15 cellular contexts compared by ENCODE assay signal in genomic region chr22:25407226-25407858, GRCh38.
DNase-seq lines count a peak whose midpoint lies in the region; ATAC-seq and TF ChIP-seq lines count a peak whose summit lies in the region.
"Had no signal": no experiment of that assay in that cellular context is flagged by ENCODE, and none has a peak within 500 bp of the region (broad histone marks: within the 10 kb centered on the region; RNA-seq: fewer than 3 reads in every experiment).

No MANE protein-coding gene starts in this region.

- peaks cover 23% of the 10 kb centered on the region for H4K20me1 ChIP-seq in BLaER1

- peaks cover 0 to 2% (median 0%) of the 10 kb centered on the region in 3 donors for H3K36me3 Mint-ChIP-seq in CD8-positive, alpha-beta memory T cell
- no peaks in the 10 kb centered on the region for H3K36me3 Mint-ChIP-seq in activated T-helper 17 cell treated with anti-CD3 and anti-CD28 coated beads, Interleukin-2, amount 50 U/mL, for 72 hours (ENCODE audit: low read depth)
- H3K36me3 Mint-ChIP-seq in natural killer cell (no peaks in the 10 kb centered on the region), Calu3 (ENCODE audit: insufficient read depth, unreplicated experiment) (peaks cover 26% of the 10 kb centered on the region)

- TF ChIP-seq CTCF in natural killer cell (IDR thresholded peaks at IDR 0.05) = no peak
- no peak for TF ChIP-seq CTCF in Calu3 (IDR thresholded peaks at IDR 0.05; ENCODE audit: unreplicated experiment)

- peak overlapping the region in 4 of 8 donors; percentile 45 to 89 (median 59) for H3K27ac Mint-ChIP-seq in CD8-positive, alpha-beta memory T cell
- no peak overlapping the region for H3K27ac Mint-ChIP-seq in activated T-helper 17 cell treated with anti-CD3 and anti-CD28 coated beads, Interleukin-2, amount 50 U/mL, for 72 hours
- H3K27ac Mint-ChIP-seq in natural killer cell (peak overlapping the region in 1 of 2 donors; percentile 63), Calu3 (ENCODE audit: unreplicated experiment) (no peak overlapping the region)

- peaks cover 51% of the 10 kb centered on the region for H3K4me1 ChIP-seq in BLaER1
- H3K4me1 ChIP-seq in CD8-positive, alpha-beta memory T cell (ENCODE audit: insufficient read depth, low read length) = peaks cover 28% of the 10 kb centered on the region

- CTCF ChIA-PET in CD8-positive, alpha-beta memory T cell (lab: Charles Lee) = interaction anchor here (0.7 to 1.6 kb wide), 2 partner anchors 14 to 40 kb away, joined by 3 read pairs; no protein-coding TSS in a partner anchor
- CTCF ChIA-PET in Calu3 (lab: Charles Lee) = interaction anchor here (0.6 kb wide), 1 partner anchor 36 kb away, joined by 3 read pairs; no protein-coding TSS in a partner anchor

- no peaks in the 10 kb centered on the region for H3K27me3 ChIP-seq in BLaER1
- H3K27me3 ChIP-seq in CD8-positive, alpha-beta memory T cell (ENCODE audit: insufficient read depth, low read length, poor library complexity, severe bottlenecking) = no peaks in the 10 kb centered on the region
- H3K27me3 ChIP-seq: gastroesophageal sphincter, ovary had no signal

- H3K27me3 Mint-ChIP-seq in CD8-positive, alpha-beta memory T cell = peaks cover 0 to 1% of the 10 kb centered on the region in 2 donors
- H3K27me3 Mint-ChIP-seq in activated T-helper 17 cell treated with anti-CD3 and anti-CD28 coated beads, Interleukin-2, amount 50 U/mL, for 72 hours = no peaks in the 10 kb centered on the region
- no peaks in the 10 kb centered on the region for H3K27me3 Mint-ChIP-seq in natural killer cell (ENCODE audit: low read depth in 2 of 2)
- H3K27me3 Mint-ChIP-seq in Calu3 (ENCODE audit: unreplicated experiment) = peaks cover 17% of the 10 kb centered on the region

- no TSS peak for BruUV-seq in Calu3 (replicated peaks; lab: Mats Ljungman, UMichigan)

- no peaks in the 10 kb centered on the region for H3K9me3 ChIP-seq in BLaER1
- no peaks in the 10 kb centered on the region for H3K9me3 ChIP-seq in CD8-positive, alpha-beta memory T cell (ENCODE audit: low read length)
- H3K9me3 ChIP-seq: gastroesophageal sphincter, ovary had no signal

- ATAC-seq in activated T-helper 17 cell treated with anti-CD3 and anti-CD28 coated beads, Interleukin-2, amount 50 U/mL, for 72 hours (replicated peaks) = no peak
- ATAC-seq in natural killer cell (no peak), HG03469 (IDR thresholded peaks at IDR 0.05; ENCODE audit: unreplicated experiment) (no peak), HG03097 (IDR thresholded peaks at IDR 0.05; ENCODE audit: low FRiP score, unreplicated experiment) (no peak)
- ATAC-seq: gastroesophageal sphincter had no signal

- no peaks in the 10 kb centered on the region for H3K36me3 ChIP-seq in BLaER1
- H3K36me3 ChIP-seq in CD8-positive, alpha-beta memory T cell (ENCODE audit: insufficient read depth, low read length) = no peaks in the 10 kb centered on the region
- H3K36me3 ChIP-seq: gastroesophageal sphincter, ovary had no signal

- no peak overlapping the region for H3K4me3 ChIP-seq in BLaER1
- no peak overlapping the region for H3K4me3 ChIP-seq in CD8-positive, alpha-beta memory T cell (ENCODE audit: low read length)
- H3K4me3 ChIP-seq: gastroesophageal sphincter, ovary had no signal

- POLR2A ChIA-PET in CD8-positive, alpha-beta memory T cell (lab: Charles Lee) = interaction anchor here (0.6 kb wide), 1 partner anchor 19 kb away, joined by 5 read pairs; no protein-coding TSS in a partner anchor

- no peaks in the 10 kb centered on the region for H3K9me3 Mint-ChIP-seq in CD8-positive, alpha-beta memory T cell
- no peaks in the 10 kb centered on the region for H3K9me3 Mint-ChIP-seq in activated T-helper 17 cell treated with anti-CD3 and anti-CD28 coated beads, Interleukin-2, amount 50 U/mL, for 72 hours
- H3K9me3 Mint-ChIP-seq in natural killer cell (no peaks in the 10 kb centered on the region), Calu3 (ENCODE audit: low read depth, unreplicated experiment) (no peaks in the 10 kb centered on the region)

- H3K4me1 Mint-ChIP-seq in CD8-positive, alpha-beta memory T cell = peaks cover 27 to 35% (median 32%) of the 10 kb centered on the region in 3 donors
- H3K4me1 Mint-ChIP-seq in activated T-helper 17 cell treated with anti-CD3 and anti-CD28 coated beads, Interleukin-2, amount 50 U/mL, for 72 hours = peaks cover 7% of the 10 kb centered on the region
- H3K4me1 Mint-ChIP-seq in natural killer cell (peaks cover 21 to 24% of the 10 kb centered on the region in 2 donors), Calu3 (ENCODE audit: low read depth, unreplicated experiment) (peaks cover 16% of the 10 kb centered on the region)

- no peak overlapping the region for H3K9ac ChIP-seq in BLaER1
- H3K9ac ChIP-seq: KMS-11 had no signal

- intact Hi-C loops in natural killer cell (cut with micrococcal nuclease) = no loop called here
- intact Hi-C loops in Calu3 (cut with micrococcal nuclease; ENCODE audit: unreplicated experiment) = no loop called here

- no peak for DNase-seq in CD8-positive, alpha-beta memory T cell
- no peak for DNase-seq in natural killer cell
- no peak for DNase-seq in Calu3
- DNase-seq: central memory CD4-positive, alpha-beta T cell; mesenchymal stem cell; NCI-H1105; NCI-H2171; ovary; stimulated activated naive CD4-positive, alpha-beta T cell had no signal

- H3K4me2 ChIP-seq in BLaER1 = peak overlapping the region; percentile 24; the same call in 1 of the 2 replicates
- H3K4me2 ChIP-seq: KMS-11 had no signal

- H3K4me3 Mint-ChIP-seq in CD8-positive, alpha-beta memory T cell = peak overlapping the region; percentile 66 to 84 (median 77)
- peak overlapping the region; percentile 69 for H3K4me3 Mint-ChIP-seq in activated T-helper 17 cell treated with anti-CD3 and anti-CD28 coated beads, Interleukin-2, amount 50 U/mL, for 72 hours
- peak overlapping the region; percentile 88 for H3K4me3 Mint-ChIP-seq in natural killer cell
- no peak overlapping the region for H3K4me3 Mint-ChIP-seq in Calu3 (ENCODE audit: low read depth, unreplicated experiment)

- no peak overlapping the region for H3K27ac ChIP-seq in BLaER1
- H3K27ac ChIP-seq in CD8-positive, alpha-beta memory T cell (ENCODE audit: low read depth, low read length) = no peak overlapping the region
- H3K27ac ChIP-seq: gastroesophageal sphincter, KMS-11, ovary had no signal
